In the genomic region with DNA sequence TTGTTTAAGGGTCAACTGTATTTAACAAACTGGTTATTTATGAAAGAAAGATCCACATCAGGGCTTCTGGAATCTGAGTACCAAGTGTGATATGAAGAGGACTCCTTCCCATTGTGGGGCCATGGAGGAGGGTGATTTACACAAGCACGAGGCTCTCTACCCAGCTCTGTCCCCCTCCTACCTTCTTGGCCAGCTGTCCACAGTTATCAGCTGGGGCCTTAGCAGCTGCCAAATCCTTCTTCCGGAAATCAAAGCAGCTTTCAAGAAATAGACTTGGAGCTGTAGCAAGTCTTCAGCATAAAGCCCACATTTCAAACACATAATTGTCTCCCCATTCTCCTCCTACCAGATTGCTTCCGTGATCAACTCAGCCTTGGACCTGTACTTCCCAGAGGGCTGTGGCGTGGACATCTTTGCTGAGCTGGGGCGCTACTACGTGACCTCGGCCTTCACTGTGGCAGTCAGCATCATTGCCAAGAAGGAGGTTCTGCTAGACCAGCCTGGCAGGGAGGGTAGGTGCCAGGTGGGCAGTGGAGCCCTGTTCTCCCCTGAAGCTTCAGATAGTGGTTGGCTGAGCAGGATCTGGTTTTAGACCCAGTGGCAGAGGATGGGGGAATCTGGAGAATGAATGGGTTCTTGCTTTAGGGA, we compare ENCODE assay signal across 16 cellular contexts. TPM values are rescaled to one million over a fixed set of nuclear protein-coding genes. Genes with fewer than 3 reads are reported as not detected.
DNase-seq lines count a peak whose midpoint lies in the region; ATAC-seq and TF ChIP-seq lines count a peak whose summit lies in the region.
"Had no signal": no experiment of that assay in that cellular context is flagged by ENCODE, and none has a peak within 500 bp of the region (broad histone marks: within the 10 kb centered on the region; RNA-seq: fewer than 3 reads in every experiment).

No MANE protein-coding gene starts in this region.

- peak overlapping the region in 2 of 3 donors; percentile 18 to 80 for H3K27ac Mint-ChIP-seq in CD4-positive, CD25-positive, alpha-beta regulatory T cell
- peak overlapping the region; percentile 100 for H3K27ac Mint-ChIP-seq in HFFc6
- H3K27ac Mint-ChIP-seq: neural progenitor cell; stimulated activated memory B cell treated with anti-CD40 and anti-IgM and Interleukin-4, amounts not matched to agents 10 μg/mL and 1 μg/mL and 100 μg/mL, for 72 hours had no signal

- H3K4me1 ChIP-seq in CD4-positive, CD25-positive, alpha-beta regulatory T cell (ENCODE audit: control insufficient read depth, insufficient read depth, low read length, poor library complexity, severe bottlenecking) = peaks cover 19% of the 10 kb centered on the region
- H3K4me1 ChIP-seq: BE2C, neural progenitor cell, right lobe of liver had no signal

- no peaks in the 10 kb centered on the region for H3K27me3 ChIP-seq in CD4-positive, CD25-positive, alpha-beta regulatory T cell (ENCODE audit: control insufficient read depth, insufficient read depth, low read length)
- H3K27me3 ChIP-seq: BE2C, neural progenitor cell, right lobe of liver, upper lobe of right lung had no signal

- H3K4me1 Mint-ChIP-seq in CD4-positive, CD25-positive, alpha-beta regulatory T cell = peaks cover 5 to 34% (median 17%) of the 10 kb centered on the region in 4 donors
- H3K4me1 Mint-ChIP-seq in HFFc6 (ENCODE audit: low read depth) = peaks cover 72% of the 10 kb centered on the region

- H3K27me3 Mint-ChIP-seq in CD4-positive, CD25-positive, alpha-beta regulatory T cell = peaks cover 5% of the 10 kb centered on the region
- H3K27me3 Mint-ChIP-seq in HFFc6 (ENCODE audit: insufficient read depth) = no peaks in the 10 kb centered on the region
- H3K27me3 Mint-ChIP-seq: stimulated activated memory B cell treated with anti-CD40 and anti-IgM and Interleukin-4, amounts not matched to agents 10 μg/mL and 1 μg/mL and 100 μg/mL, for 72 hours had no signal

- H3K4me3 Mint-ChIP-seq in CD4-positive, CD25-positive, alpha-beta regulatory T cell = no peak overlapping the region
- no peak overlapping the region for H3K4me3 Mint-ChIP-seq in HFFc6
- H3K4me3 Mint-ChIP-seq: neural progenitor cell; stimulated activated memory B cell treated with anti-CD40 and anti-IgM and Interleukin-4, amounts not matched to agents 10 μg/mL and 1 μg/mL and 100 μg/mL, for 72 hours had no signal

- H3K4me3 ChIP-seq in CD4-positive, CD25-positive, alpha-beta regulatory T cell (ENCODE audit: low read depth, low read length) = no peak overlapping the region
- no peak overlapping the region for H3K4me3 ChIP-seq in astrocyte of the spinal cord (ENCODE audit: low read depth, low read length)
- H3K4me3 ChIP-seq: neural progenitor cell, right lobe of liver, upper lobe of right lung had no signal

- no peaks in the 10 kb centered on the region for H3K9me3 Mint-ChIP-seq in CD4-positive, CD25-positive, alpha-beta regulatory T cell
- no peaks in the 10 kb centered on the region for H3K9me3 Mint-ChIP-seq in HFFc6
- H3K9me3 Mint-ChIP-seq: neural progenitor cell; stimulated activated memory B cell treated with anti-CD40 and anti-IgM and Interleukin-4, amounts not matched to agents 10 μg/mL and 1 μg/mL and 100 μg/mL, for 72 hours had no signal

- in situ Hi-C loops in astrocyte of the spinal cord (cut with HindIII; ENCODE audit: low sequenced_read_pairs) = no loop called here

- H3K36me3 Mint-ChIP-seq in CD4-positive, CD25-positive, alpha-beta regulatory T cell = peaks cover 2% of the 10 kb centered on the region
- peaks cover 16% of the 10 kb centered on the region for H3K36me3 Mint-ChIP-seq in HFFc6 (ENCODE audit: low read depth)
- H3K36me3 Mint-ChIP-seq: stimulated activated memory B cell treated with anti-CD40 and anti-IgM and Interleukin-4, amounts not matched to agents 10 μg/mL and 1 μg/mL and 100 μg/mL, for 72 hours had no signal

- no peak overlapping the region for H3K27ac ChIP-seq in CD4-positive, CD25-positive, alpha-beta regulatory T cell (ENCODE audit: insufficient read depth, low read length, poor library complexity, severe bottlenecking)
- H3K27ac ChIP-seq: neural progenitor cell, right lobe of liver, upper lobe of right lung had no signal

- no peaks in the 10 kb centered on the region for H3K9me3 ChIP-seq in CD4-positive, CD25-positive, alpha-beta regulatory T cell (ENCODE audit: control insufficient read depth in 2 of 2, low read length in 2 of 2)
- H3K9me3 ChIP-seq: BE2C, right lobe of liver, upper lobe of right lung had no signal

- H3K36me3 ChIP-seq in CD4-positive, CD25-positive, alpha-beta regulatory T cell (ENCODE audit: control insufficient read depth, insufficient read depth, low read length) = no peaks in the 10 kb centered on the region
- H3K36me3 ChIP-seq: BE2C, neural progenitor cell, right lobe of liver, upper lobe of right lung had no signal

- TF ChIP-seq CTCF in HFFc6 (IDR thresholded peaks at IDR 0.05) (no peak), astrocyte of the spinal cord (IDR thresholded peaks at IDR 0.05; ENCODE audit: low read depth, low read length) (no peak)

- ATAC-seq in CD4-positive, CD25-positive, alpha-beta regulatory T cell (ENCODE audit: low read depth in 2 of 2) = no peak
- no peak for ATAC-seq in HG03097 (IDR thresholded peaks at IDR 0.05; ENCODE audit: low FRiP score, unreplicated experiment)
- ATAC-seq: stimulated activated memory B cell treated with anti-CD40 and anti-IgM and Interleukin-4, amounts not matched to agents 10 μg/mL and 1 μg/mL and 100 μg/mL, for 72 hours; upper lobe of right lung had no signal

- DNase-seq in CD4-positive, CD25-positive, alpha-beta regulatory T cell = no peak
- DNase-seq in HFFc6 (no peak), astrocyte of the spinal cord (ENCODE audit: low read depth, low spot score) (peak; percentile 37), myocyte (ENCODE audit: low read depth) (peak; percentile 96), mesenteric fat pad (ENCODE audit: low spot score) (no peak), putamen (ENCODE audit: low spot score) (no peak)
- DNase-seq: activated CD4-positive, alpha-beta T cell treated with anti-CD3 and anti-CD28 coated beads for 4 hours; BE2C; DMS79; NCI-H2081 treated with DMSO at 0.1 percent for 48 hours; RPMI8226; upper lobe of right lung had no signal

RNA-seq across cellular contexts. Expression of a gene that starts 15.5 kb away (rescaled TPM):
- total RNA-seq in CD4-positive, CD25-positive, alpha-beta regulatory T cell = 1.5 TPM
- polyA plus RNA-seq in CD4-positive, CD25-positive, alpha-beta regulatory T cell = 1 to 10 TPM in 2 of 4 donors, under 1 TPM in 1, not detected in 1; 0.69 to 1.9 (median 1.2) TPM
- total RNA-seq in HFFc6 (2021; fragmentation: NEBNext Ultra II Directional; extraction: Animal tissue kit (Norgen Biotek cat#: 25700)) = 1 to 10 TPM; 2.4 to 3.7 (median 3.1) TPM
- total RNA-seq in myocyte (5.3 and 10.7 TPM in 2 replicates), mesenteric fat pad (2.1 TPM)
- polyA plus RNA-seq in myocyte (2012) = 58.9 TPM

RNA-seq across cellular contexts. Expression of a gene that starts 59.8 kb away (rescaled TPM):
- 55.3 TPM for total RNA-seq in CD4-positive, CD25-positive, alpha-beta regulatory T cell
- 100 to 1,000 TPM; 111 to 122 (median 115) TPM for polyA plus RNA-seq in CD4-positive, CD25-positive, alpha-beta regulatory T cell
- total RNA-seq in HFFc6 (2021; fragmentation: NEBNext Ultra II Directional; extraction: Animal tissue kit (Norgen Biotek cat#: 25700)) = 100 to 1,000 TPM; 160 to 173 (median 168) TPM
- total RNA-seq in myocyte (127 and 166 TPM in 2 replicates), mesenteric fat pad (159 TPM)
- polyA plus RNA-seq in myocyte (2012) = 179 TPM

Comparison
In these comparisons a context has a peak if more than half of its experiments do, and no peak if none do; other contexts are left out.
1. DNase-seq: peak in astrocyte of the spinal cord (single experiment) and myocyte (single experiment); none in CD4-positive, CD25-positive, alpha-beta regulatory T cell (0 of 3), HFFc6 (single experiment), mesenteric fat pad (single experiment) and putamen (single experiment).